ENCODE assay signal across 24 cellular contexts in genomic region chr11:70433966-70434812, GRCh38. TPM values are rescaled to one million over a fixed set of nuclear protein-coding genes. Genes with fewer than 3 reads are reported as not detected.
A peak's percentile ranks its signal among the peaks of the same experiment; 100 is the strongest.
DNase-seq lines count a peak whose midpoint lies in the region; ATAC-seq, FAIRE-seq and TF ChIP-seq lines count a peak whose summit lies in the region.
"Had no signal": no experiment of that assay in that cellular context is flagged by ENCODE, and none has a peak within 500 bp of the region (broad histone marks: within the 10 kb centered on the region; RNA-seq: fewer than 3 reads in every experiment).

No MANE protein-coding gene starts in this region.

- H3K4me1 ChIP-seq in left ventricle myocardium inferior (no peaks in the 10 kb centered on the region), K562 (replicated peaks in 1 of 2; ENCODE audit: control insufficient read depth in 2 of 2, insufficient read depth in 2 of 2, low read length in 2 of 2) (peaks cover 0 to 8% of the 10 kb centered on the region in 2 experiments; a peak in 1 of 5 replicates)
- H3K4me1 ChIP-seq: HAP-1 had no signal

- no peak for TF ChIP-seq RAD21 in K562 (CRISPR knock-in tag; conservative IDR thresholded peaks at IDR 0.05 in 1 of 2, IDR thresholded peaks at IDR 0.05 in 1 of 2)

- 95% methylated on average over 30 of the region's 36 CpGs for WGBS in K562 (ENCODE audit: insufficient coverage, low coverage, missing lambda C conversion rate)

- H4K20me1 ChIP-seq in K562 (replicated peaks; ENCODE audit: control insufficient read depth, insufficient read depth, low read length), result no peaks in the 10 kb centered on the region

- H3K4me1 Mint-ChIP-seq in memory B cell, result peaks cover 5% of the 10 kb centered on the region
- H3K4me1 Mint-ChIP-seq: CD4-positive, alpha-beta memory T cell had no signal

- CTCF ChIA-PET in K562 (lab: Yijun Ruan, JAX; ENCODE audit: low intra/inter-chr PET ratio), result no interaction called here

- H3K9ac ChIP-seq in K562 (ENCODE audit: insufficient read depth in 1 of 2, low read depth in 2 of 2, low read length in 2 of 2), result no peak overlapping the region; a peak in 1 of 4 replicates

- H3K9me1 ChIP-seq in K562 (ENCODE audit: control insufficient read depth, insufficient read depth, low read length), result no peaks in the 10 kb centered on the region

- H3K27ac ChIP-seq in left ventricle myocardium inferior (replicated peaks) (no peak overlapping the region), K562 (ENCODE audit: extremely low read depth, low read depth, low read length) (no peak overlapping the region)

- H3K4me2 ChIP-seq in K562 (ENCODE audit: insufficient read depth, low read length), result no peak overlapping the region

- intact Hi-C loops in left ventricle myocardium superior (cut with micrococcal nuclease), result no loop called here
- intact Hi-C loops in left ventricle myocardium inferior (cut with micrococcal nuclease), result no loop called here
- intact Hi-C loops in K562 (cut with micrococcal nuclease), result no loop called here

- peaks cover 2% of the 10 kb centered on the region for H3K36me3 Mint-ChIP-seq in memory B cell
- H3K36me3 Mint-ChIP-seq: CD4-positive, alpha-beta memory T cell had no signal

- TF ChIP-seq POLR2A in K562 (conservative IDR thresholded peaks at IDR 0.05), result no peak

- no peak for TF ChIP-seq EP300 in K562 (IDR thresholded peaks at IDR 0.05; ENCODE audit: low read length)

- ATAC-seq in left ventricle myocardium superior (peak; percentile 40), K562 (no peak), memory B cell (ENCODE audit: low read depth) (peak; percentile 24), HG03439 (IDR thresholded peaks at IDR 0.05; ENCODE audit: unreplicated experiment) (no peak), GM21515 (IDR thresholded peaks at IDR 0.05; ENCODE audit: unreplicated experiment) (no peak)
- ATAC-seq: GM12878, SK-N-SH treated with all-trans-retinoic acid at 6 μM for 48 hours had no signal

- no peak overlapping the region for H3K27ac Mint-ChIP-seq in memory B cell
- H3K27ac Mint-ChIP-seq: B cell; CD4-positive, alpha-beta memory T cell had no signal

- H3K79me2 ChIP-seq in K562 (ENCODE audit: control insufficient read depth, insufficient read depth, low read length), result no peaks in the 10 kb centered on the region

- peak; percentile 25 for DNase-seq in left ventricle myocardium superior
- DNase-seq in left ventricle myocardium inferior, result no peak
- DNase-seq in K562 (ENCODE audit: extremely low read depth in 1 of 4, low spot score in 3 of 4), result no peak
- DNase-seq in memory B cell (ENCODE audit: low spot score in 2 of 2), result no peak
- DNase-seq in NCI-H146 treated with DMSO at 0.1 percent for 48 hours (lab: John Stamatoyannopoulos, UW; ENCODE audit: unreplicated experiment), result no peak
- DNase-seq in SKM-1 treated with dmso at 0.1 percent for 144 hours (lab: John Stamatoyannopoulos, UW; ENCODE audit: unreplicated experiment), result no peak
- DNase-seq: CD4-positive, alpha-beta memory T cell; DMS153; GDM1; KG1; MV-4-11; NCI-H187; NCI-H2107; NCI-H510A; NCI-H748 treated with DMSO at 0.1 percent for 48 hours; NK-92 treated with Interleukin-12 subunit alpha and Interleukin-12 subunit beta, amount 100 ng/mL, for 24 hours; OCI-M1; SHP77 treated with DMSO at 0.1 percent for 48 hours had no signal

- no peak overlapping the region for H3K4me3 Mint-ChIP-seq in memory B cell
- H3K4me3 Mint-ChIP-seq: B cell; CD4-positive, alpha-beta memory T cell had no signal

- BruUV-seq in K562 (replicated peaks; lab: Mats Ljungman, UMichigan), result no TSS peak

- H3K27me3 Mint-ChIP-seq in memory B cell, result peaks cover 31% of the 10 kb centered on the region

- in situ Hi-C loops in K562 (cut with MboI), result no loop called here

- no peak for TF ChIP-seq CTCF in left ventricle myocardium inferior (IDR thresholded peaks at IDR 0.05; ENCODE audit: borderline replicate concordance)
- TF ChIP-seq CTCF in K562 (IDR thresholded peaks at IDR 0.05 in 2 of 3, conservative IDR thresholded peaks at IDR 0.05 in 1 of 3; ENCODE audit: insufficient read depth in 2 of 3, low read depth in 1 of 3, low read length in 3 of 3), result no peak

- H3K9me3 ChIP-seq in left ventricle myocardium inferior (replicated peaks), result no peaks in the 10 kb centered on the region
- no peaks in the 10 kb centered on the region for H3K9me3 ChIP-seq in K562 (replicated peaks; ENCODE audit: control insufficient read depth, insufficient read depth, low read depth, low read length)
- H3K9me3 ChIP-seq: HAP-1 had no signal

- H3K4me3 ChIP-seq in left ventricle myocardium inferior (no peak overlapping the region), K562 (no peak overlapping the region)
- H3K4me3 ChIP-seq: GM12878, HAP-1 had no signal

- no peak overlapping the region for H2AFZ ChIP-seq in K562 (ENCODE audit: low read depth, low read length)

- peaks cover 95% of the 10 kb centered on the region for H3K36me3 ChIP-seq in left ventricle myocardium inferior
- H3K36me3 ChIP-seq in K562 (ENCODE audit: control insufficient read depth, insufficient read depth, low read length), result peaks cover 88% of the 10 kb centered on the region; the same call in 2 of the 3 replicates

- H3K9me3 Mint-ChIP-seq in memory B cell, result peaks cover 4% of the 10 kb centered on the region
- H3K9me3 Mint-ChIP-seq: CD4-positive, alpha-beta memory T cell had no signal

- H3K27me3 ChIP-seq in left ventricle myocardium inferior (ENCODE audit: low read depth) (no peaks in the 10 kb centered on the region), K562 (ENCODE audit: control insufficient read depth in 2 of 2, insufficient read depth in 2 of 2, low read length in 2 of 2) (no peaks in the 10 kb centered on the region)

- FAIRE-seq in K562 (lab: Jason Lieb, UNC), result no peak
- FAIRE-seq: GM12878 had no signal

- POLR2A ChIA-PET in K562 (lab: Yijun Ruan, JAX), result interaction anchor here (0.6 to 1.8 kb wide), 3 partner anchors 10 to 41 kb away, joined by 3 to 5 read pairs (median 4); no protein-coding TSS in a partner anchor

TF ChIP-seq in K562, 482 proteins besides CTCF, POLR2A, EP300 and RAD21:
- no peak for TF ChIP-seq ZKSCAN3 (CRISPR knock-in tag; IDR thresholded peaks at IDR 0.05)
- no peak for TF ChIP-seq MTA2 (IDR thresholded peaks at IDR 0.05; ENCODE audit: low read depth)
- no peak for TF ChIP-seq RBM15 (IDR thresholded peaks at IDR 0.05; ENCODE audit: insufficient read depth, low read length)
- peak; percentile 18 for TF ChIP-seq RBM22 (IDR thresholded peaks at IDR 0.05; ENCODE audit: low read depth, low read length, poor library complexity, severe bottlenecking)
- peak; percentile 45; the same call in 1 of the 2 replicates for TF ChIP-seq POLR2G (IDR thresholded peaks at IDR 0.05; ENCODE audit: low read depth, low read length)
- TF ChIP-seq, protein P1, sequence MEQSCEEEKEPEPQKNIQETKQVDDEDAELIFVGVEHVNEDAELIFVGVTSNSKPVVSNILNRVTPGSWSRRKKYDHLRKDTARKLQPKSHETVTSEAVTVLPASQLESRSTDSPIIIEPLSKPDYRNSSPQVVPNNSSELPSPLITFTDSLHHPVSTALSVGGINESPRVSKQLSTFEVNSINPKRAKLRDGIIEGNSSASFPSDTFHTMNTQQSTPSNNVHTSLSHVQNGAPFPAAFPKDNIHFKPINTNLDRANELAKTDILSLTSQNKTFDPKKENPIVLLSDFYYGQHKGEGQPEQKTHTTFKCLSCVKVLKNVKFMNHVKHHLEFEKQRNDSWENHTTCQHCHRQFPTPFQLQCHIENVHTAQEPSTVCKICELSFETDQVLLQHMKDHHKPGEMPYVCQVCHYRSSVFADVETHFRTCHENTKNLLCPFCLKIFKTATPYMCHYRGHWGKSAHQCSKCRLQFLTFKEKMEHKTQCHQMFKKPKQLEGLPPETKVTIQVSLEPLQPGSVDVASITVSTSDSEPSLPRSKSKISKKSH (CRISPR knock-in tag; IDR thresholded peaks at IDR 0.05), result no peak
- TF ChIP-seq, protein P2, sequence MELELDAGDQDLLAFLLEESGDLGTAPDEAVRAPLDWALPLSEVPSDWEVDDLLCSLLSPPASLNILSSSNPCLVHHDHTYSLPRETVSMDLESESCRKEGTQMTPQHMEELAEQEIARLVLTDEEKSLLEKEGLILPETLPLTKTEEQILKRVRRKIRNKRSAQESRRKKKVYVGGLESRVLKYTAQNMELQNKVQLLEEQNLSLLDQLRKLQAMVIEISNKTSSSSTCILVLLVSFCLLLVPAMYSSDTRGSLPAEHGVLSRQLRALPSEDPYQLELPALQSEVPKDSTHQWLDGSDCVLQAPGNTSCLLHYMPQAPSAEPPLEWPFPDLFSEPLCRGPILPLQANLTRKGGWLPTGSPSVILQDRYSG (tag; conservative IDR thresholded peaks at IDR 0.05; ENCODE audit: low read depth), result no peak
- TF ChIP-seq RFX5 (IDR thresholded peaks at IDR 0.05; ENCODE audit: low read depth, low read length), result no peak
- no peak for TF ChIP-seq FOXA1 (IDR thresholded peaks at IDR 0.05; ENCODE audit: borderline replicate concordance)
- no peak for TF ChIP-seq SIN3B (IDR thresholded peaks at IDR 0.05; ENCODE audit: low read depth)
- no peak for TF ChIP-seq ZNF436 (CRISPR knock-in tag; IDR thresholded peaks at IDR 0.05)
- no peak for TF ChIP-seq ZSCAN29 (IDR thresholded peaks at IDR 0.05)

RNA-seq across cellular contexts. Expression of gene CTTN, which starts 35.9 kb away (rescaled TPM):
- 169 TPM for total RNA-seq in left ventricle myocardium superior
- total RNA-seq in left ventricle myocardium inferior, result 144 TPM
- total RNA-seq in K562 (2011; cell fraction: chromatin; rRNA removed; ENCODE audit: low replicate concordance), result 847 and 1,186 TPM in 2 replicates
- 519 and 540 TPM in 2 replicates for total RNA-seq in K562 (2011; cell fraction: nucleolus; rRNA removed)
- total RNA-seq in K562 (2011; cell fraction: nucleoplasm; rRNA removed), result 720 and 885 TPM in 2 replicates
- total RNA-seq in K562 (2014; rRNA removed), result 114 and 127 TPM in 2 replicates
- 92.4 and 92.6 TPM in 2 replicates for total RNA-seq in K562 (2014; rRNA removed; fragmentation: Illumina TruSeq; extraction: Trizol)
- total RNA-seq in K562 (2015; rRNA removed; fragmentation: Illumina TruSeq; extraction: Trizol), result 104 and 110 TPM in 2 replicates
- 146 and 158 TPM in 2 replicates for total RNA-seq in K562 (2021)
- 90.1 and 102 TPM in 2 replicates for polyA plus RNA-seq in K562 (2011; rRNA removed)
- polyA plus RNA-seq in K562 (2011; cell fraction: cytosol; rRNA removed), result 58.6 and 59.0 TPM in 2 replicates
- polyA plus RNA-seq in K562 (2011; cell fraction: nucleus; rRNA removed), result 564 and 672 TPM in 2 replicates
- polyA plus RNA-seq in K562 (2012), result 106 and 146 TPM in 2 replicates
- 99.7 and 102 TPM in 2 replicates for polyA plus RNA-seq in K562 (2014; fragmentation: Illumina TruSeq; extraction: Trizol)
- polyA plus RNA-seq in K562 (2014; fragmentation: Nextera tagmentation; extraction: Ambion mirVana), result 10 to 100 TPM in 1 of 2 experiments, 1 to 10 TPM in 1; 9.9 to 23.1 TPM
- 149 and 157 TPM in 2 replicates for polyA plus RNA-seq in K562 (2014; rRNA removed)
- polyA minus RNA-seq in K562 (2011; rRNA and poly(A)+ RNA removed), result 134 and 158 TPM in 2 replicates
- polyA minus RNA-seq in K562 (2011; cell fraction: cytosol; rRNA and poly(A)+ RNA removed), result 44.2 and 52.6 TPM in 2 replicates
- 171 and 217 TPM in 2 replicates for polyA minus RNA-seq in K562 (2011; cell fraction: nucleus; rRNA and poly(A)+ RNA removed)
- total RNA-seq: B cell had no signal

Comparison
In these comparisons a context has a peak if more than half of its experiments do, and no peak if none do; other contexts are left out.
1. ATAC-seq: peak in left ventricle myocardium superior (single experiment) and memory B cell (single experiment); none in K562 (single experiment), HG03439 (single experiment) and GM21515 (single experiment).